ENCODE assay signal across 1 cellular context in the genomic region with DNA sequence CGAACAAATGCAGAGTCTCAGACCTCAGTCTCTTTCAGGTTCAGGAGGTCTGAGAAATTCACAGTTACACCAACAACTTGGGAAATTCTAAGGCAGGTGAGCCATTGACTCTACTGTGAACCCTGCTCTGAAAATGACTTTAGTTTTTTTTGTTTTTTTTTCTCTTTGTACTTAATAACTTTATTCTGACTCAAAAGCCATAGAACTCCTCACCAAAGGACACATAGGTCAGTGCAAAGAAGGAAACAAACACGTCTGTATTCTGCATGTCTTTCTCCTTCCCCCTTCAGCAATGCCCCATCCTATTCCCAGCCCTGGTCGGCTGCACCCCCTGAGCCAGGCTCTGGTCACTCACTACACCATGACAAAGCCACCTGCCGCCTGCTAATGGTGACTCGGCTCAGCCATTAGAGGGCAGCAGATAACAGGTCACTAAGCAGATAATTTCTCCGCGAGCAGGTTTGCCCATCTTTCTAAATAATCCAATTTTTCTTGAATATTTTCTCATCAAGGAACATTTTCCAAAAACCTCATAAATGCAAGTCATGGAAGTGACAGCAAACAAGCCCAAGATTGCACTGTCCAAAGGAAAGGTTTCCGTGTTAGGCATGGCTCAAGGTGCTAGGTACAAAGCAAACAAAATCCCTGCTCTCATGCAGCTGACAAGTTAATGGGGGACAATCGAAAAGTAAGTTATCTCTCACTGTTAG.
TF ChIP-seq lines count a peak whose summit lies in the region.

No MANE protein-coding gene starts in this region.

TF ChIP-seq in SK-N-SH treated with all-trans-retinoic acid at 6 μM for 48 hours, 23 proteins besides CTCF, POLR2A, EP300 and RAD21 (continued from another document):
- TF ChIP-seq, protein P1, sequence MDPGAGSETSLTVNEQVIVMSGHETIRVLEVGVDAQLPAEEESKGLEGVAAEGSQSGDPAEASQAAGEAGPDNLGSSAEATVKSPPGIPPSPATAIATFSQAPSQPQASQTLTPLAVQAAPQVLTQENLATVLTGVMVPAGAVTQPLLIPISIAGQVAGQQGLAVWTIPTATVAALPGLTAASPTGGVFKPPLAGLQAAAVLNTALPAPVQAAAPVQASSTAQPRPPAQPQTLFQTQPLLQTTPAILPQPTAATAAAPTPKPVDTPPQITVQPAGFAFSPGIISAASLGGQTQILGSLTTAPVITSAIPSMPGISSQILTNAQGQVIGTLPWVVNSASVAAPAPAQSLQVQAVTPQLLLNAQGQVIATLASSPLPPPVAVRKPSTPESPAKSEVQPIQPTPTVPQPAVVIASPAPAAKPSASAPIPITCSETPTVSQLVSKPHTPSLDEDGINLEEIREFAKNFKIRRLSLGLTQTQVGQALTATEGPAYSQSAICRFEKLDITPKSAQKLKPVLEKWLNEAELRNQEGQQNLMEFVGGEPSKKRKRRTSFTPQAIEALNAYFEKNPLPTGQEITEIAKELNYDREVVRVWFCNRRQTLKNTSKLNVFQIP (CRISPR knock-in tag; IDR thresholded peaks at IDR 0.05; ENCODE audit: borderline replicate concordance, low read depth) = no peak
